In the genomic region with DNA sequence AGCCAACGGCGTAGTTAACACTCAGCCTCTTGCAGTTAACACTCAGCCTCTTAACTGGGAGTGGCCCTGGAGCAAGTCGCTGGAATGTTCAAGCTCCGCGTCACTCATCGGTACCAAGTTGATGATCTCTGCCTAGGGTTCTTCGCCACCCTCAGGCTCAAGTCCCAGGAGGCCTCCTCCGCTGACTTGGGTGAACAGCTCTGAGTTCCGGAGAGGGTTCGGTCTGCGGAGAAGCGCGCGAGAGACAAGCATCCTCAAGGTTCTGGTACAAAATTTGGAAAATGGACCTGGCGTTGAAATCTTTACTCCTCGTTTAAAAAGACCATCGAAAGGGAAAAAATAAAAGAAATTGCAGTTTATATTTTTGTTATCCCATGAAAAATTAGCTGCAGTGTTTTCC, we compare ENCODE assay signal across 8 cellular contexts. TPM values are rescaled to one million over a fixed set of nuclear protein-coding genes. Genes with fewer than 3 reads are reported as not detected.
DNase-seq lines count a peak whose midpoint lies in the region; ATAC-seq, FAIRE-seq and TF ChIP-seq lines count a peak whose summit lies in the region.

No MANE protein-coding gene starts in this region.

- DNase-seq in activated T-helper 2 cell treated with anti-CD3 and anti-CD28 coated beads, Interferon-gamma antibody, Interleukin-2, Interleukin-4, amounts not matched to agents 10 μg/mL and 5 μg/mL and 100 μg/mL, durations not matched to agents 14 hours and 24 hours and 36 hours (ENCODE audit: low spot score), result no peak
- DNase-seq in left ventricle myocardium superior (peak; percentile 65), renal cortical epithelial cell (ENCODE audit: low read depth) (peak; percentile 73), activated gamma-delta T cell treated with Interleukin-2 at 50 U/mL for 16 hours (no peak), G401 (ENCODE audit: low spot score) (no peak), NCI-H2227 treated with DMSO at 0.1 percent for 48 hours (lab: John Stamatoyannopoulos, UW) (no peak), GM12891 (ENCODE audit: insufficient read length, low spot score) (no peak)

- H3K4me3 Mint-ChIP-seq in activated T-helper 2 cell treated with anti-CD3 and anti-CD28 coated beads, Interferon-gamma antibody, Interleukin-2, Interleukin-4, amounts not matched to agents 10 μg/mL and 5 μg/mL and 100 μg/mL, durations not matched to agents 14 hours and 24 hours and 36 hours (ENCODE audit: low read depth), result peak overlapping the region; percentile 60

- H3K27ac ChIP-seq in HEK293 (ENCODE audit: extremely low read depth, low read depth, low read length), result peak overlapping the region; percentile 96; the same call in 1 of the 2 replicates

- no peak for TF ChIP-seq CTCF in HEK293 (tag by site-specific recombination; IDR thresholded peaks at IDR 0.05)

- H3K4me1 Mint-ChIP-seq in activated T-helper 2 cell treated with anti-CD3 and anti-CD28 coated beads, Interferon-gamma antibody, Interleukin-2, Interleukin-4, amounts not matched to agents 10 μg/mL and 5 μg/mL and 100 μg/mL, durations not matched to agents 14 hours and 24 hours and 36 hours (ENCODE audit: low read depth), result peaks cover 9% of the 10 kb centered on the region

- H3K9me3 ChIP-seq in HEK293 (ENCODE audit: control insufficient read depth, insufficient read depth, low read depth, low read length), result no peaks in the 10 kb centered on the region

- no peak for FAIRE-seq in GM12891 (lab: Jason Lieb, UNC)

- ATAC-seq in left ventricle myocardium superior, result peak; percentile 61

- no peaks in the 10 kb centered on the region for H3K36me3 ChIP-seq in HEK293 (ENCODE audit: control insufficient read depth in 2 of 2, insufficient read depth in 1 of 2, low read length in 2 of 2)

- in situ Hi-C loops in G401 (cut with HindIII; ENCODE audit: low sequenced_read_pairs), result no loop called here

- H3K4me1 ChIP-seq in HEK293 (ENCODE audit: control insufficient read depth, insufficient read depth, low read length), result peaks cover 39% of the 10 kb centered on the region

- no peaks in the 10 kb centered on the region for H3K36me3 Mint-ChIP-seq in activated T-helper 2 cell treated with anti-CD3 and anti-CD28 coated beads, Interferon-gamma antibody, Interleukin-2, Interleukin-4, amounts not matched to agents 10 μg/mL and 5 μg/mL and 100 μg/mL, durations not matched to agents 14 hours and 24 hours and 36 hours (ENCODE audit: low read depth)

- peak overlapping the region; percentile 74 for H3K4me3 ChIP-seq in HEK293 (ENCODE audit: low read depth, low read length)

- H3K27me3 Mint-ChIP-seq in activated T-helper 2 cell treated with anti-CD3 and anti-CD28 coated beads, Interferon-gamma antibody, Interleukin-2, Interleukin-4, amounts not matched to agents 10 μg/mL and 5 μg/mL and 100 μg/mL, durations not matched to agents 14 hours and 24 hours and 36 hours (ENCODE audit: low read depth), result peaks cover 76% of the 10 kb centered on the region

- H3K9me3 Mint-ChIP-seq in activated T-helper 2 cell treated with anti-CD3 and anti-CD28 coated beads, Interferon-gamma antibody, Interleukin-2, Interleukin-4, amounts not matched to agents 10 μg/mL and 5 μg/mL and 100 μg/mL, durations not matched to agents 14 hours and 24 hours and 36 hours, result no peaks in the 10 kb centered on the region

- CTCF ChIA-PET in HEK293 (lab: Yijun Ruan, JAX), result interaction anchor here (0.7 to 1.7 kb wide), 5 partner anchors 115 to 265 kb away, joined by 3 to 5 read pairs (median 4); no protein-coding TSS in a partner anchor

- POLR2A ChIA-PET in HEK293 (lab: Yijun Ruan, JAX), result interaction anchor here (0.9 to 2.2 kb wide), 16 partner anchors 8 to 227 kb away, joined by 3 to 35 read pairs (median 6); a partner anchor contains a TSS

- no peak for TF ChIP-seq POLR2A in GM12891 (IDR thresholded peaks at IDR 0.05; ENCODE audit: low read depth, low read length)

- H3K27ac Mint-ChIP-seq in activated T-helper 2 cell treated with anti-CD3 and anti-CD28 coated beads, Interferon-gamma antibody, Interleukin-2, Interleukin-4, amounts not matched to agents 10 μg/mL and 5 μg/mL and 100 μg/mL, durations not matched to agents 14 hours and 24 hours and 36 hours, result no peak overlapping the region

- intact Hi-C loops in activated T-helper 2 cell treated with anti-CD3 and anti-CD28 coated beads, Interferon-gamma antibody, Interleukin-2, Interleukin-4, amounts not matched to agents 10 μg/mL and 5 μg/mL and 100 μg/mL, durations not matched to agents 14 hours and 24 hours and 36 hours (cut with micrococcal nuclease), result loop anchor here (5.0 kb wide), 1 partner anchor 187 kb away; a partner anchor contains a TSS
- intact Hi-C loops in left ventricle myocardium superior (cut with micrococcal nuclease), result no loop called here

TF ChIP-seq in HEK293, 187 proteins besides CTCF, POLR2A, EP300 and RAD21 (continues in another document):
- TF ChIP-seq, protein P1, sequence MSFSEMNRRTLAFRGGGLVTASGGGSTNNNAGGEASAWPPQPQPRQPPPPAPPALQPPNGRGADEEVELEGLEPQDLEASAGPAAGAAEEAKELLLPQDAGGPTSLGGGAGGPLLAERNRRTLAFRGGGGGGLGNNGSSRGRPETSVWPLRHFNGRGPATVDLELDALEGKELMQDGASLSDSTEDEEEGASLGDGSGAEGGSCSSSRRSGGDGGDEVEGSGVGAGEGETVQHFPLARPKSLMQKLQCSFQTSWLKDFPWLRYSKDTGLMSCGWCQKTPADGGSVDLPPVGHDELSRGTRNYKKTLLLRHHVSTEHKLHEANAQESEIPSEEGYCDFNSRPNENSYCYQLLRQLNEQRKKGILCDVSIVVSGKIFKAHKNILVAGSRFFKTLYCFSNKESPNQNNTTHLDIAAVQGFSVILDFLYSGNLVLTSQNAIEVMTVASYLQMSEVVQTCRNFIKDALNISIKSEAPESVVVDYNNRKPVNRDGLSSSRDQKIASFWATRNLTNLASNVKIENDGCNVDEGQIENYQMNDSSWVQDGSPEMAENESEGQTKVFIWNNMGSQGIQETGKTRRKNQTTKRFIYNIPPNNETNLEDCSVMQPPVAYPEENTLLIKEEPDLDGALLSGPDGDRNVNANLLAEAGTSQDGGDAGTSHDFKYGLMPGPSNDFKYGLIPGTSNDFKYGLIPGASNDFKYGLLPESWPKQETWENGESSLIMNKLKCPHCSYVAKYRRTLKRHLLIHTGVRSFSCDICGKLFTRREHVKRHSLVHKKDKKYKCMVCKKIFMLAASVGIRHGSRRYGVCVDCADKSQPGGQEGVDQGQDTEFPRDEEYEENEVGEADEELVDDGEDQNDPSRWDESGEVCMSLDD (tag by site-specific recombination; IDR thresholded peaks at IDR 0.05), result no peak
- TF ChIP-seq FEZF1 (tag by site-specific recombination; IDR thresholded peaks at IDR 0.05) (peak; percentile 32; the same call in 1 of the 2 replicates), ZNF501 (tag by site-specific recombination; IDR thresholded peaks at IDR 0.05) (no peak), KLF7 (tag by site-specific recombination; IDR thresholded peaks at IDR 0.05; ENCODE audit: borderline replicate concordance) (0 out of 2 replicates have a peak, but pooled peaks have one; percentile 10), ZXDB (tag by site-specific recombination; IDR thresholded peaks at IDR 0.05) (no peak), ZNF223 (tag by site-specific recombination; IDR thresholded peaks at IDR 0.05) (no peak)

TF ChIP-seq in GM12891, 5 proteins besides CTCF, POLR2A, EP300 and RAD21:
- no peak for TF ChIP-seq TAF1 (IDR thresholded peaks at IDR 0.05; ENCODE audit: low read depth, low read length)
- TF ChIP-seq POLR2AphosphoS5 (IDR thresholded peaks at IDR 0.05; ENCODE audit: low read depth, low read length), result no peak
- no peak for TF ChIP-seq SPI1 (IDR thresholded peaks at IDR 0.05; ENCODE audit: low read depth, low read length)
- TF ChIP-seq PAX5 (IDR thresholded peaks at IDR 0.05; ENCODE audit: insufficient read depth, low read length, severe bottlenecking), result no peak
- TF ChIP-seq POU2F2 (IDR thresholded peaks at IDR 0.05; ENCODE audit: low read depth, low read length), result no peak
TF ChIP-seq in GM12891: peak in this region for 0.

RNA-seq across cellular contexts. Expression of a gene that starts 0.9 kb away (rescaled TPM):
- total RNA-seq in activated T-helper 2 cell treated with anti-CD3 and anti-CD28 coated beads, Interferon-gamma antibody, Interleukin-2, Interleukin-4, amounts not matched to agents 10 μg/mL and 5 μg/mL and 100 μg/mL, durations not matched to agents 14 hours and 24 hours and 36 hours, result 0.02 TPM in 2 replicates
- total RNA-seq in left ventricle myocardium superior (314 TPM), renal cortical epithelial cell (104 and 173 TPM in 2 replicates)
- total RNA-seq in G401 (2014; rRNA removed; shearing (Covaris generic)), result 118 and 161 TPM in 2 replicates
- polyA plus RNA-seq in GM12891 (2012; ENCODE audit: low read depth, missing spikeins), result 0.03 TPM

RNA-seq across cellular contexts. Expression of a gene that starts 49.4 kb away (rescaled TPM):
- total RNA-seq in activated T-helper 2 cell treated with anti-CD3 and anti-CD28 coated beads, Interferon-gamma antibody, Interleukin-2, Interleukin-4, amounts not matched to agents 10 μg/mL and 5 μg/mL and 100 μg/mL, durations not matched to agents 14 hours and 24 hours and 36 hours, result 16.8 and 17.7 TPM in 2 replicates
- 17.3 TPM for total RNA-seq in left ventricle myocardium superior
- total RNA-seq in renal cortical epithelial cell, result 12.7 and 14.1 TPM in 2 replicates
- 11.4 and 18.4 TPM in 2 replicates for total RNA-seq in G401 (2014; rRNA removed; shearing (Covaris generic))
- 4.0 TPM for polyA plus RNA-seq in GM12891 (2012; ENCODE audit: low read depth, missing spikeins)

Comparison
In these comparisons a context has a peak if more than half of its experiments do, and no peak if none do; other contexts are left out.
1. DNase-seq: peak in left ventricle myocardium superior (single experiment) and renal cortical epithelial cell (single experiment); none in activated T-helper 2 cell treated with anti-CD3 and anti-CD28 coated beads, Interferon-gamma antibody, Interleukin-2, Interleukin-4, amounts not matched to agents 10 μg/mL and 5 μg/mL and 100 μg/mL, durations not matched to agents 14 hours and 24 hours and 36 hours (single experiment), activated gamma-delta T cell treated with Interleukin-2 at 50 U/mL for 16 hours (single experiment), G401 (single experiment), NCI-H2227 treated with DMSO at 0.1 percent for 48 hours (single experiment) and GM12891 (single experiment).
2. RNA of a gene that starts 0.9 kb away (total RNA-seq): 314 TPM in left ventricle myocardium superior (single experiment), 104 to 173 TPM in renal cortical epithelial cell and 118 to 161 TPM in G401; 0.02 TPM in activated T-helper 2 cell treated with anti-CD3 and anti-CD28 coated beads, Interferon-gamma antibody, Interleukin-2, Interleukin-4, amounts not matched to agents 10 μg/mL and 5 μg/mL and 100 μg/mL, durations not matched to agents 14 hours and 24 hours and 36 hours; every median in the first group is over 100 times any median in the second.